8 cellular contexts compared by ENCODE assay signal in the genomic region with DNA sequence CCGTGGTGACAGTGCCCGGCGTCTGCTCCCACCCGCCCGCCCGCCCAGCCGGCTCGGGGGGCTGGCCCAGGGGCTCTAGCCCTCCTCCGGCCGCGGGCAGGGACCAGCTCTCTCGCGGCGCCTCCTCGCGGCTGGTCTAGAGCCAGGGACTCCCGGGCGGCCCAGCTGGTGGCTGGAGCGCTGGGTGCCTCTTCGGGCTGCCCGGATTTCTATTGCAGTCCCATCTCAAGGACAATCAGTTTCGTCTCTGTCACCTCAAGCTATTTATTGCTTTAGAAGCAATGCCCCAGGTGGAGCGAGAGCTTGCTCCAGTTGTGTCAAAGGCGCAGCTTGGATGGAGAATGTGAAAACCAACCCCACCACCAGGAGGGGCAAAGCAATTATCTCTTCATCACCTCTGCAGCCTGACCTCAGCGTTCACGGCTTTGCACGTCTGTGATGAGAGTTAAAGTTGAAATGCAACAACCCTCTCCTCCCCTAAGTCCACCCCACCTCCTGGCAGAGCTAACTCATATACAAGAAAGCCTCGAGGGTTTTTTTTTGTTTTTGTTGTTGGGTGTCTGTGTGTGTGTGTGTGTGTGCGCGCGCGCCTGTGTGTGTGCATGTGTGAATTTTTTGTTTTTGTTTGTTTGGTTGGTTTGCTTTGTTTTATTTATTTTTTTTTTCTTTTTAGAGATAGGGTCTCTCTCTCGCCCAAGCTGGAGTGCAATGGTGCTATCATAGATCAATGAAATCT. TPM values are rescaled to one million over a fixed set of nuclear protein-coding genes. Genes with fewer than 3 reads are reported as not detected.
DNase-seq lines count a peak whose midpoint lies in the region.

ITGA8 (minus strand) TSS at position 24 of the 736 bp plus-strand sequence. CDS start 151 bp downstream, outside the sequence.

- H3K14ac ChIP-seq in trophoblast cell (ENCODE audit: low read length), result no peak within 1 kb of the TSS

- peak within 1 kb of the TSS; percentile 70 for H3K4me3 ChIP-seq in trophoblast cell (ENCODE audit: low read depth, low read length)
- no peak within 1 kb of the TSS for H3K4me3 ChIP-seq in effector memory CD4-positive, alpha-beta T cell (ENCODE audit: insufficient read depth, low read depth, low read length, poor library complexity, severe bottlenecking)

- no peak within 1 kb of the TSS for H2BK12ac ChIP-seq in trophoblast cell (ENCODE audit: low read length)

- peaks cover 0 to 10% of the 10 kb centered on the region in 2 experiments for H3K4me1 ChIP-seq in trophoblast cell (ENCODE audit: control insufficient read depth in 1 of 2, insufficient read depth in 2 of 2, low read length in 2 of 2)
- H3K4me1 ChIP-seq in effector memory CD4-positive, alpha-beta T cell (ENCODE audit: control insufficient read depth, insufficient read depth, low read length, poor library complexity, severe bottlenecking), result no peaks in the 10 kb centered on the region

- H2BK120ac ChIP-seq in trophoblast cell (ENCODE audit: insufficient read depth, low read length, poor library complexity), result no peak within 1 kb of the TSS

- H4K91ac ChIP-seq in trophoblast cell (ENCODE audit: low read depth, low read length), result no peak within 1 kb of the TSS

- H4K12ac ChIP-seq in trophoblast cell (ENCODE audit: low read depth, low read length), result no peak within 1 kb of the TSS

- no peaks in the 10 kb centered on the region for H3K79me1 ChIP-seq in trophoblast cell (ENCODE audit: low read length)

- no peaks in the 10 kb centered on the region for H3K79me2 ChIP-seq in trophoblast cell (ENCODE audit: control insufficient read depth, insufficient read depth, low read length, poor library complexity)

- H3K23ac ChIP-seq in trophoblast cell (ENCODE audit: low read length), result no peak within 1 kb of the TSS

- H2AK5ac ChIP-seq in trophoblast cell (ENCODE audit: low read length), result no peak within 1 kb of the TSS

- H3K27ac ChIP-seq in trophoblast cell (ENCODE audit: low read depth, low read length), result no peak within 1 kb of the TSS
- no peak within 1 kb of the TSS for H3K27ac ChIP-seq in effector memory CD4-positive, alpha-beta T cell (ENCODE audit: insufficient read depth, low read length, poor library complexity, severe bottlenecking)

- H3K36me3 ChIP-seq in trophoblast cell (ENCODE audit: control insufficient read depth in 1 of 2, insufficient read depth in 2 of 2, low read length in 2 of 2), result no peaks in the 10 kb centered on the region
- H3K36me3 ChIP-seq in effector memory CD4-positive, alpha-beta T cell (ENCODE audit: control insufficient read depth, insufficient read depth, low read length), result no peaks in the 10 kb centered on the region

- H3K9ac ChIP-seq in trophoblast cell (ENCODE audit: low read length), result no peak within 1 kb of the TSS

- no peak within 1 kb of the TSS for H3K4ac ChIP-seq in trophoblast cell (ENCODE audit: low read depth, low read length)

- DNase-seq in ELR (ENCODE audit: low read depth) (peak; percentile 36), NCI-H1694 treated with DMSO at 0.1 percent for 48 hours (lab: John Stamatoyannopoulos, UW) (peak; percentile 19), fibroblast of peridontal ligament (ENCODE audit: extremely low read depth) (peak; percentile 56), trophoblast cell (no peak), NCI-H1436 (lab: John Stamatoyannopoulos, UW) (no peak)
- no peak for DNase-seq in activated CD8-positive, alpha-beta memory T cell treated with anti-CD3 and anti-CD28 coated beads, Interleukin-2, amount 50 U/mL, for 4 hours
- no peak for DNase-seq in activated CD4-positive, alpha-beta T cell treated with anti-CD3 and anti-CD28 coated beads, Interleukin-2, amount 50 U/mL, for 1 hour
- DNase-seq in effector memory CD4-positive, alpha-beta T cell, result no peak

- H3K9me3 ChIP-seq in trophoblast cell (ENCODE audit: insufficient read depth, low read depth, low read length), result peaks cover 7% of the 10 kb centered on the region
- H3K9me3 ChIP-seq in effector memory CD4-positive, alpha-beta T cell (ENCODE audit: control insufficient read depth, low read length), result no peaks in the 10 kb centered on the region

- H2AFZ ChIP-seq in trophoblast cell (ENCODE audit: insufficient read depth, low read length, poor library complexity), result peak within 1 kb of the TSS; percentile 37

- H3K27me3 ChIP-seq in trophoblast cell (ENCODE audit: insufficient read depth, low read length), result peaks cover 18% of the 10 kb centered on the region
- H3K27me3 ChIP-seq in effector memory CD4-positive, alpha-beta T cell (replicated peaks; ENCODE audit: control insufficient read depth, insufficient read depth, low read length, poor library complexity, severe bottlenecking), result peaks cover 10% of the 10 kb centered on the region

- WGBS in trophoblast cell (ENCODE audit: extremely low coverage, insufficient coverage, insufficient read length), result no CpG with 5 or more reads among the region's 33 CpGs

- no peak within 1 kb of the TSS for H2BK5ac ChIP-seq in trophoblast cell (ENCODE audit: low read depth, low read length, poor library complexity)

- H4K8ac ChIP-seq in trophoblast cell (ENCODE audit: low read depth, low read length), result no peak within 1 kb of the TSS

- H3K4me2 ChIP-seq in trophoblast cell (ENCODE audit: low read length), result peak within 1 kb of the TSS; percentile 97

- H3K18ac ChIP-seq in trophoblast cell (ENCODE audit: low read length), result no peak within 1 kb of the TSS

RNA-seq across cellular contexts. Expression of gene ITGA8, which starts in this region (rescaled TPM):
- polyA plus RNA-seq in trophoblast cell (2013), result 1.7 and 1.8 TPM in 2 replicates

Comparison
In these comparisons a context has a peak if more than half of its experiments do, and no peak if none do; other contexts are left out.
1. DNase-seq: peak in ELR (single experiment), NCI-H1694 treated with DMSO at 0.1 percent for 48 hours (single experiment) and fibroblast of peridontal ligament (single experiment); none in trophoblast cell (0 of 2), NCI-H1436 (single experiment), activated CD8-positive, alpha-beta memory T cell treated with anti-CD3 and anti-CD28 coated beads, Interleukin-2, amount 50 U/mL, for 4 hours (single experiment), activated CD4-positive, alpha-beta T cell treated with anti-CD3 and anti-CD28 coated beads, Interleukin-2, amount 50 U/mL, for 1 hour (single experiment) and effector memory CD4-positive, alpha-beta T cell (0 of 3).